ENCODE assay signal across 21 cellular contexts in the genomic region with DNA sequence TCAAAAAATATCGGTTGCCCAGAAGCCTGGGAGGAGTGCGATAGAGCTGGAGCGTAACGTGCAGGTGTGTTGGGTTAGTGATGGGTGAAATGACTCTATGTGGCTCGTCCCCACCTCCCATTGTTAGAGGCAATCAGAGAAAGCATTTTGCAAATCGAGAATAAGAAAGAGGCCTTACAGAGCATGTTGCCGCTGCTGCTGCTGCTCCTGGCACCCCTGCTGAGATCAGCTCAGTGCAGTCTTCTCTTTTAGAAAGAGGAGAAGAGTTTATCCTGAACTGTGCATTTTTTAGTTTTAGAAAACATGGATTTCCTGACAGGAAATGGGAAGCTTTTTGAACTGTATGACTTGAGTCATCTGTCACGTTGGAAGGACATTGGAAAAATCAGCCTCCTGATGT.
DNase-seq lines count a peak whose midpoint lies in the region; ATAC-seq and TF ChIP-seq lines count a peak whose summit lies in the region.
"Had no signal": no experiment of that assay in that cellular context is flagged by ENCODE, and none has a peak within 500 bp of the region (broad histone marks: within the 10 kb centered on the region; RNA-seq: fewer than 3 reads in every experiment).

No MANE protein-coding gene starts in this region.

- no peak for ATAC-seq in HG03097 (IDR thresholded peaks at IDR 0.05; ENCODE audit: low FRiP score, unreplicated experiment)
- ATAC-seq in GM19463 (IDR thresholded peaks at IDR 0.05; ENCODE audit: unreplicated experiment) = no peak
- ATAC-seq: GM12878, HepG2, Right ventricle myocardium inferior had no signal

- peak; percentile 20 for DNase-seq in DMS153 (lab: John Stamatoyannopoulos, UW)
- no peak for DNase-seq in DMS153 treated with DMSO at 0.1 percent for 48 hours (lab: John Stamatoyannopoulos, UW; ENCODE audit: unreplicated experiment)
- DNase-seq in NCI-H2227 treated with DMSO at 0.1 percent for 48 hours (lab: John Stamatoyannopoulos, UW) = peak; percentile 74
- DNase-seq in retina = peak; percentile 26
- DNase-seq in mammary epithelial cell = no peak
- DNase-seq: CD8-positive, alpha-beta memory T cell; MG63; NCI-H1092 treated with DMSO at 0.1 percent for 48 hours; NCI-H2029; NCI-H2171 treated with DMSO at 0.1 percent for 48 hours; NCI-H524 had no signal

- in situ Hi-C loops in mammary epithelial cell (cut with MboI; ENCODE audit: low sequenced_read_pairs in 2 of 2) = no loop called here

- H3K9ac ChIP-seq in iPS-15b (ENCODE audit: low read depth, low read length) (no peak overlapping the region), mammary epithelial cell (ENCODE audit: insufficient read depth, low read length) (no peak overlapping the region)
- H3K9ac ChIP-seq: BLaER1 had no signal

- H2AFZ ChIP-seq in mammary epithelial cell (ENCODE audit: low read depth, low read length) = no peak overlapping the region

- no peak overlapping the region for H3K27ac ChIP-seq in mammary epithelial cell (ENCODE audit: insufficient read depth, low read depth, low read length)
- H3K27ac ChIP-seq: 22Rv1, BLaER1, HL-60, SK-N-MC had no signal

- peak overlapping the region; percentile 10 for H3K4me3 ChIP-seq in iPS-15b (ENCODE audit: low read depth, low read length)
- no peak overlapping the region for H3K4me3 ChIP-seq in mammary epithelial cell (replicated peaks in 1 of 3; ENCODE audit: insufficient read depth in 1 of 3, low read depth in 2 of 3, low read length in 3 of 3)
- H3K4me3 ChIP-seq: BLaER1, GM12878, MG63, SK-N-MC had no signal

- H3K36me3 ChIP-seq in iPS-15b (ENCODE audit: control insufficient read depth, insufficient read depth, low read length) = no peaks in the 10 kb centered on the region
- H3K36me3 ChIP-seq in mammary epithelial cell (ENCODE audit: insufficient read depth, low read length) = no peaks in the 10 kb centered on the region
- H3K36me3 ChIP-seq: BLaER1, MG63 had no signal

- no peaks in the 10 kb centered on the region for H4K20me1 ChIP-seq in mammary epithelial cell (ENCODE audit: insufficient read depth, low read length)
- H4K20me1 ChIP-seq: BLaER1 had no signal

- no peak for TF ChIP-seq CTCF in mammary epithelial cell (conservative IDR thresholded peaks at IDR 0.05 in 1 of 2, IDR thresholded peaks at IDR 0.05 in 1 of 2; ENCODE audit: extremely low read depth in 1 of 2, insufficient read depth in 1 of 2, low read depth in 1 of 2, low read length in 2 of 2)

- H3K27me3 ChIP-seq in iPS-15b (ENCODE audit: control insufficient read depth, insufficient read depth, low read length) = no peaks in the 10 kb centered on the region
- H3K27me3 ChIP-seq in mammary epithelial cell (ENCODE audit: insufficient read depth, low read length) = no peaks in the 10 kb centered on the region
- H3K27me3 ChIP-seq: BLaER1, MG63 had no signal

- H3K4me2 ChIP-seq in mammary epithelial cell (ENCODE audit: insufficient read depth, low read depth, low read length) = no peak overlapping the region
- H3K4me2 ChIP-seq: BLaER1 had no signal

- H3K79me2 ChIP-seq in mammary epithelial cell (ENCODE audit: insufficient read depth, low read length) = no peaks in the 10 kb centered on the region

- BruUV-seq in mammary epithelial cell (replicated peaks; lab: Mats Ljungman, UMichigan) = no TSS peak

- 19% methylated on average over 8 of the region's 8 CpGs for WGBS in mammary epithelial cell (ENCODE audit: low coverage, missing lambda C conversion rate)

- dilution Hi-C loops in mammary epithelial cell (cut with HindIII; ENCODE audit: low sequenced_read_pairs) = no loop called here

- intact Hi-C loops in mammary epithelial cell (cut with micrococcal nuclease) = no loop called here

- CTCF ChIA-PET in mammary epithelial cell (lab: Charles Lee; ENCODE audit: low non-redundant PET) = no interaction called here

- no peaks in the 10 kb centered on the region for H3K9me3 ChIP-seq in iPS-15b (ENCODE audit: control insufficient read depth, insufficient read depth, low read length)
- peaks cover 15% of the 10 kb centered on the region for H3K9me3 ChIP-seq in mammary epithelial cell (replicated peaks; ENCODE audit: insufficient read depth, low read length)
- H3K9me3 ChIP-seq: BLaER1, MG63 had no signal

- peaks cover 38% of the 10 kb centered on the region for H3K4me1 ChIP-seq in iPS-15b (ENCODE audit: control insufficient read depth, insufficient read depth, low read length)
- H3K4me1 ChIP-seq in mammary epithelial cell (ENCODE audit: insufficient read depth, low read length) = no peaks in the 10 kb centered on the region
- H3K4me1 ChIP-seq: BLaER1 had no signal

Comparison
In these comparisons a context has a peak if more than half of its experiments do, and no peak if none do; other contexts are left out.
1. DNase-seq: peak in DMS153 (single experiment), NCI-H2227 treated with DMSO at 0.1 percent for 48 hours (single experiment) and retina (single experiment); none in DMS153 treated with DMSO at 0.1 percent for 48 hours (single experiment) and mammary epithelial cell (single experiment).